29 cellular contexts compared by ENCODE assay signal in the genomic region with DNA sequence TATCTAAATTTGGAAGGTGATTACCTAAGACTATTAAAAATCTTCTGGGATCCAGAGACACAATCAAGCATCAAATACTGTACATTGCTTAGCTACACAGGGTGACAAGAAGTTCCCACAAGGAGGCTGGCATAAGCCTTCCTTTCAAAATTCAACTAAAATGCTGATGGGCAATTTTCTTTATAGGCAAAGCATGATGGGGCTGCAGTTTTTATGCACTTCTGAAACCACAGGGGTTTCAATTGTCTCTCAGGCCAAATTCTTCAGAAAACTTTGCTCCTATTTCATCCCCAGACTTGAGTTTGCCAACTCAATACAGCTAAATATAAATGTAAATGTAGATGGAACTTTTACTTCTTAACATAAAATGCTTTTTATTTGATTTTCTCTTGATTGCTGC.
"Had no signal": no experiment of that assay in that cellular context is flagged by ENCODE, and none has a peak within 500 bp of the region (broad histone marks: within the 10 kb centered on the region; RNA-seq: fewer than 3 reads in every experiment).

No MANE protein-coding gene starts in this region.

- H3K4me3 ChIP-seq: coronary artery, dorsolateral prefrontal cortex, esophagus muscularis mucosa, gastrocnemius medialis, heart right ventricle had no signal

- H3K36me3 ChIP-seq: brain microvascular endothelial cell, esophagus muscularis mucosa, gastrocnemius medialis, heart right ventricle, WERI-Rb-1 had no signal

- H3K4me1 ChIP-seq: foreskin keratinocyte, gastrocnemius medialis had no signal

- H3K27ac ChIP-seq: brain microvascular endothelial cell, coronary artery, dorsolateral prefrontal cortex, esophagus muscularis mucosa, foreskin keratinocyte, gastrocnemius medialis, heart right ventricle, WERI-Rb-1 had no signal

- DNase-seq: activated B cell treated with CpG ODN at 0.5 μM for 24 hours; activated CD4-positive, alpha-beta T cell treated with anti-CD3 and anti-CD28 coated beads for 48 hours; activated CD4-positive, alpha-beta T cell treated with anti-CD3 and anti-CD28 coated beads, Interleukin-2, amount 50 U/mL, for 1 hour; activated CD4-positive, alpha-beta T cell treated with anti-CD3 and anti-CD28 coated beads, Interleukin-2, amount 50 U/mL, for 48 hours; activated CD8-positive, alpha-beta memory T cell treated with anti-CD3 and anti-CD28 coated beads for 24 hours; activated CD8-positive, alpha-beta T cell treated with anti-CD3 and anti-CD28 coated beads for 36 hours; activated effector memory CD4-positive, alpha-beta T cell treated with Interleukin-2 at 50 U/mL for 16 hours; activated gamma-delta T cell treated with Interleukin-2 at 50 U/mL for 16 hours; activated naive CD4-positive, alpha-beta T cell treated with anti-CD3 and anti-CD28 coated beads, Interleukin-2, amount 50 U/mL, for 16 hours; activated naive CD4-positive, alpha-beta T cell treated with Interleukin-2 at 50 U/mL for 16 hours; activated T-cell treated with anti-CD3 and anti-CD28 coated beads, Interleukin-2, amount 50 U/mL, for 4 hours; amniotic stem cell; anterior cingulate cortex; brain microvascular endothelial cell; dorsolateral prefrontal cortex; effector memory CD4-positive, alpha-beta T cell; endodermal cell; erythroblast; foreskin keratinocyte; gastrocnemius medialis; heart right ventricle; T1000; WERI-Rb-1 had no signal

- ATAC-seq: activated CD4-positive, CD25-positive, alpha-beta regulatory T cell treated with anti-CD3 and anti-CD28 coated beads, Interleukin-2, amount 50 U/mL, for 24 hours; activated CD8-positive, alpha-beta T cell treated with anti-CD3 and anti-CD28 coated beads for 36 hours; activated T-cell treated with anti-CD3 and anti-CD28 coated beads, Interleukin-2, amount 50 U/mL, for 4 hours; activated T-helper 17 cell treated with anti-CD3 and anti-CD28 coated beads, Interleukin-2, amount 50 U/mL, for 72 hours; foreskin keratinocyte; gastrocnemius medialis; heart right ventricle had no signal

- H3K27me3 ChIP-seq: brain microvascular endothelial cell, esophagus muscularis mucosa, gastrocnemius medialis had no signal

- H3K9me3 ChIP-seq: esophagus muscularis mucosa, gastrocnemius medialis, heart right ventricle had no signal

- FAIRE-seq: astrocyte, bronchial epithelial cell had no signal
